Comparison of ENCODE assay signal across 11 cellular contexts in the genomic region with DNA sequence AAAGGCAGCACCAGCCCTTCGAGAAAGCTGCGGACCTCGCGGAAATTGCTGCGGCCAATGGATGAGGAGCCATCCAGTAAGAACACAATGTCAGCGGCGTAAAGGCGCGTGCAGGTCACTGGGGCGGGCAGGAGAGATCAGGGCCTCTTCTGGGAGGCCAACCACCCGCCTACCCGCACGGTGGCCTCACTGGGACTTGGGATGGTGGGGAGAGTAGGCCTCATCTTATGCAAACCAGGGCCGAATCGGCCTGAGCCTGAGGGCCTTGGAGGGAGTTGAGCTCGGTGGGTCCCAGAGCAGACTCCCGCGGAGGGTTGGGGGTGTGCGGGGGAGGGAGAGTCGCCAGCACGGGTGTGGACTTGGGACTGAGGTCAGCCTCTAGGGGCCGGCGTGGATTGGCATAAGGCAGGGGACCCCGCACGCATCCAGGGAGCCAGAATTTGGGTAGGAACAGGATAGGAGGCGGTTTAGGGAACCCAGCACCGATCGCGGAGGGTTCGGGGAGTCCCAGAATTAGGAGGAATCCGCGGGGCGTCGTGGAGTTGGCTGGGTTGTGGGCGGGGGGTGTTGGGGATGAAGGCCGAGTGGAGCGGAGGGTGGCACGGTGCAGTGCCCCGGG. TPM values are rescaled to one million over a fixed set of nuclear protein-coding genes. Genes with fewer than 3 reads are reported as not detected.
A peak's percentile ranks its signal among the peaks of the same experiment; 100 is the strongest.
DNase-seq lines count a peak whose midpoint lies in the region; ATAC-seq and TF ChIP-seq lines count a peak whose summit lies in the region.
"Had no signal": no experiment of that assay in that cellular context is flagged by ENCODE, and none has a peak within 500 bp of the region (broad histone marks: within the 10 kb centered on the region; RNA-seq: fewer than 3 reads in every experiment).

No MANE protein-coding gene starts in this region.

- H3K36me3 ChIP-seq in H7 (replicated peaks; ENCODE audit: control insufficient read depth, insufficient read depth, low read length): peaks cover 9% of the 10 kb centered on the region
- H3K36me3 ChIP-seq in iPS-15b (ENCODE audit: control insufficient read depth, insufficient read depth, low read length): peaks cover 56% of the 10 kb centered on the region

- no peak for TF ChIP-seq CTCF in astrocyte of the spinal cord (IDR thresholded peaks at IDR 0.05; ENCODE audit: low read depth, low read length)

- peak overlapping the region; percentile 50 for H3K4me3 ChIP-seq in H7 (ENCODE audit: insufficient read depth, low read depth, low read length)
- H3K4me3 ChIP-seq in astrocyte of the spinal cord (ENCODE audit: low read depth, low read length): peak overlapping the region; percentile 48
- peak overlapping the region; percentile 53 for H3K4me3 ChIP-seq in iPS-15b (ENCODE audit: low read depth, low read length)

- H3K9ac ChIP-seq in iPS-15b (ENCODE audit: low read depth, low read length): peak overlapping the region; percentile 56

- in situ Hi-C loops in astrocyte of the spinal cord (cut with HindIII; ENCODE audit: low sequenced_read_pairs): no loop called here

- H3K27ac Mint-ChIP-seq in stimulated activated memory B cell treated with anti-CD40 and anti-IgM and Interleukin-4, amounts not matched to agents 10 μg/mL and 1 μg/mL and 100 μg/mL, for 72 hours: no peak overlapping the region
- H3K27ac Mint-ChIP-seq: naive thymus-derived CD4-positive, alpha-beta T cell had no signal

- ATAC-seq in stimulated activated memory B cell treated with anti-CD40 and anti-IgM and Interleukin-4, amounts not matched to agents 10 μg/mL and 1 μg/mL and 100 μg/mL, for 72 hours: no peak
- no peak for ATAC-seq in HG02938 (IDR thresholded peaks at IDR 0.05; ENCODE audit: unreplicated experiment)

- peaks cover 9% of the 10 kb centered on the region for H3K4me1 ChIP-seq in iPS-15b (ENCODE audit: control insufficient read depth, insufficient read depth, low read length)

- H3K9me3 ChIP-seq in iPS-15b (ENCODE audit: control insufficient read depth, insufficient read depth, low read length): no peaks in the 10 kb centered on the region

- H3K27me3 ChIP-seq in H7 (ENCODE audit: control insufficient read depth, insufficient read depth, low read length) (peaks cover 7% of the 10 kb centered on the region), iPS-15b (ENCODE audit: control insufficient read depth, insufficient read depth, low read length) (no peaks in the 10 kb centered on the region)

- DNase-seq in H7 (peak; percentile 80), astrocyte of the spinal cord (ENCODE audit: low read depth, low spot score) (no peak), D341Med (ENCODE audit: low spot score) (no peak), SKM-1 treated with dmso at 0.1 percent for 144 hours (lab: John Stamatoyannopoulos, UW; ENCODE audit: unreplicated experiment) (no peak), NCI-H2081 treated with DMSO at 0.1 percent for 48 hours (lab: John Stamatoyannopoulos, UW) (no peak)
- DNase-seq: activated CD4-positive, alpha-beta T cell treated with anti-CD3 and anti-CD28 coated beads for 4 hours had no signal

- H3K36me3 Mint-ChIP-seq in stimulated activated memory B cell treated with anti-CD40 and anti-IgM and Interleukin-4, amounts not matched to agents 10 μg/mL and 1 μg/mL and 100 μg/mL, for 72 hours: peaks cover 17% of the 10 kb centered on the region

- H3K27me3 Mint-ChIP-seq in stimulated activated memory B cell treated with anti-CD40 and anti-IgM and Interleukin-4, amounts not matched to agents 10 μg/mL and 1 μg/mL and 100 μg/mL, for 72 hours: peaks cover 30% of the 10 kb centered on the region

- no peaks in the 10 kb centered on the region for H3K9me3 Mint-ChIP-seq in stimulated activated memory B cell treated with anti-CD40 and anti-IgM and Interleukin-4, amounts not matched to agents 10 μg/mL and 1 μg/mL and 100 μg/mL, for 72 hours

- H3K4me3 Mint-ChIP-seq in stimulated activated memory B cell treated with anti-CD40 and anti-IgM and Interleukin-4, amounts not matched to agents 10 μg/mL and 1 μg/mL and 100 μg/mL, for 72 hours: peak overlapping the region; percentile 38

- peaks cover 13% of the 10 kb centered on the region for H3K4me1 Mint-ChIP-seq in stimulated activated memory B cell treated with anti-CD40 and anti-IgM and Interleukin-4, amounts not matched to agents 10 μg/mL and 1 μg/mL and 100 μg/mL, for 72 hours

RNA-seq across cellular contexts. Expression of a gene that starts 0.6 kb away (rescaled TPM):
- total RNA-seq in H7 (2014; rRNA removed; shearing (Covaris generic)): 19.4 and 29.4 TPM in 2 replicates

RNA-seq across cellular contexts. Expression of a gene that starts 14.9 kb away (rescaled TPM):
- total RNA-seq in H7 (2014; rRNA removed; shearing (Covaris generic)): 492 and 610 TPM in 2 replicates

RNA-seq across cellular contexts. Expression of a gene that starts 27.0 kb away (rescaled TPM):
- 0.78 TPM in 1 of 2 replicates, not detected in the other for total RNA-seq in H7 (2014; rRNA removed; shearing (Covaris generic))
- total RNA-seq: cerebellum; naive thymus-derived CD4-positive, alpha-beta T cell had no signal

RNA-seq across cellular contexts. Expression of a gene that starts 31.0 kb away (rescaled TPM):
- total RNA-seq in H7 (2014; rRNA removed; shearing (Covaris generic)): 0.15 and 0.69 TPM in 2 replicates

RNA-seq across cellular contexts. Expression of a gene that starts 37.9 kb away (rescaled TPM):
- 11.4 and 22.0 TPM in 2 replicates for total RNA-seq in H7 (2014; rRNA removed; shearing (Covaris generic))
